Comparison of ENCODE assay signal across 8 cellular contexts in genomic region chr3:30199096-30199734, GRCh38.
DNase-seq lines count a peak whose midpoint lies in the region; ATAC-seq lines count a peak whose summit lies in the region.

No MANE protein-coding gene starts in this region.

- no peaks in the 10 kb centered on the region for H3K4me1 Mint-ChIP-seq in activated CD8-positive, alpha-beta T cell treated with anti-CD3 and anti-CD28 coated beads, Interleukin-2, amount 10 ng/mL, durations not matched to agents 7 days and 5 days (ENCODE audit: low read depth)

- H3K27me3 ChIP-seq in effector memory CD4-positive, alpha-beta T cell (replicated peaks; ENCODE audit: control insufficient read depth, insufficient read depth, low read length, poor library complexity, severe bottlenecking): no peaks in the 10 kb centered on the region
- no peaks in the 10 kb centered on the region for H3K27me3 ChIP-seq in mesenchymal stem cell (ENCODE audit: control insufficient read depth in 1 of 2, insufficient read depth in 1 of 2, low read length in 2 of 2)

- H2AK5ac ChIP-seq in mesenchymal stem cell (ENCODE audit: low read length, severe bottlenecking): no peak overlapping the region

- CTCF ChIA-PET in activated CD8-positive, alpha-beta T cell treated with anti-CD3 and anti-CD28 coated beads, Interleukin-2, amount 10 ng/mL, durations not matched to agents 7 days and 5 days (lab: Charles Lee): interaction anchor here (0.6 to 4.4 kb wide), 68 partner anchors 9 to 1283 kb away, joined by 3 to 76 read pairs (median 4); no protein-coding TSS in a partner anchor

- DNase-seq in DMS53 (lab: John Stamatoyannopoulos, UW) (peak; percentile 57), NCI-H460 (ENCODE audit: extremely low read depth, low read depth) (peak; percentile 47), mesenchymal stem cell (peak; percentile 59)
- DNase-seq in activated CD8-positive, alpha-beta T cell treated with anti-CD3 and anti-CD28 coated beads, Interleukin-2, amount 10 ng/mL, durations not matched to agents 7 days and 5 days: peak; percentile 79
- peak; percentile 7 to 36 (median 9) for DNase-seq in effector memory CD4-positive, alpha-beta T cell
- DNase-seq in stimulated activated CD8-positive, alpha-beta memory T cell treated with anti-CD3 and anti-CD28 coated beads, Interleukin-15, amount 100 ng/mL, for 48 hours (ENCODE audit: low read depth in 2 of 2): peak; percentile 13 to 26

- no peaks in the 10 kb centered on the region for H3K4me1 ChIP-seq in effector memory CD4-positive, alpha-beta T cell (ENCODE audit: control insufficient read depth, insufficient read depth, low read length, poor library complexity, severe bottlenecking)
- no peaks in the 10 kb centered on the region for H3K4me1 ChIP-seq in mesenchymal stem cell (ENCODE audit: control insufficient read depth, insufficient read depth, low read depth, low read length)

- no peak overlapping the region for H2BK5ac ChIP-seq in mesenchymal stem cell (ENCODE audit: low read depth, low read length, poor library complexity, severe bottlenecking)

- H3K27ac ChIP-seq in effector memory CD4-positive, alpha-beta T cell (ENCODE audit: insufficient read depth, low read length, poor library complexity, severe bottlenecking): no peak overlapping the region
- no peak overlapping the region for H3K27ac ChIP-seq in mesenchymal stem cell (ENCODE audit: low read length, poor library complexity, severe bottlenecking)

- POLR2A ChIA-PET in activated CD8-positive, alpha-beta T cell treated with anti-CD3 and anti-CD28 coated beads, Interleukin-2, amount 10 ng/mL, durations not matched to agents 7 days and 5 days (lab: Charles Lee): no interaction called here

- no peak overlapping the region for H3K18ac ChIP-seq in mesenchymal stem cell (ENCODE audit: low read depth in 1 of 2, low read length in 2 of 2)

- H3K4me2 ChIP-seq in mesenchymal stem cell (ENCODE audit: low read length, poor library complexity, severe bottlenecking): no peak overlapping the region

- H3K36me3 Mint-ChIP-seq in activated CD8-positive, alpha-beta T cell treated with anti-CD3 and anti-CD28 coated beads, Interleukin-2, amount 10 ng/mL, durations not matched to agents 7 days and 5 days (ENCODE audit: low read depth): no peaks in the 10 kb centered on the region

- 45% methylated on average over 6 of the region's 6 CpGs for WGBS in mesenchymal stem cell

- no peaks in the 10 kb centered on the region for H3K9me3 ChIP-seq in effector memory CD4-positive, alpha-beta T cell (ENCODE audit: control insufficient read depth, low read length)
- H3K9me3 ChIP-seq in mesenchymal stem cell (ENCODE audit: control insufficient read depth, low read length): no peaks in the 10 kb centered on the region

- no peaks in the 10 kb centered on the region for H3K9me3 Mint-ChIP-seq in activated CD8-positive, alpha-beta T cell treated with anti-CD3 and anti-CD28 coated beads, Interleukin-2, amount 10 ng/mL, durations not matched to agents 7 days and 5 days (ENCODE audit: insufficient read depth)

- H4K8ac ChIP-seq in mesenchymal stem cell (ENCODE audit: low read length): no peak overlapping the region

- H3K4ac ChIP-seq in mesenchymal stem cell (ENCODE audit: low read depth in 1 of 2, low read length in 2 of 2): no peak overlapping the region

- H2BK12ac ChIP-seq in mesenchymal stem cell (ENCODE audit: low read length in 2 of 2): no peak overlapping the region

- H2AFZ ChIP-seq in mesenchymal stem cell (ENCODE audit: low read depth, low read length): no peak overlapping the region

- no peak overlapping the region for H2BK120ac ChIP-seq in mesenchymal stem cell (ENCODE audit: low read depth, low read length)

- H3K9ac ChIP-seq in mesenchymal stem cell (ENCODE audit: low read length): peak overlapping the region; percentile 81

- no peaks in the 10 kb centered on the region for H3K27me3 Mint-ChIP-seq in activated CD8-positive, alpha-beta T cell treated with anti-CD3 and anti-CD28 coated beads, Interleukin-2, amount 10 ng/mL, durations not matched to agents 7 days and 5 days (ENCODE audit: low read depth)

- H3K4me3 ChIP-seq in effector memory CD4-positive, alpha-beta T cell (ENCODE audit: insufficient read depth, low read depth, low read length, poor library complexity, severe bottlenecking): no peak overlapping the region
- no peak overlapping the region for H3K4me3 ChIP-seq in mesenchymal stem cell (ENCODE audit: insufficient read depth in 1 of 2, low read depth in 1 of 2, low read length in 2 of 2)

- H4K91ac ChIP-seq in mesenchymal stem cell (ENCODE audit: low read length): no peak overlapping the region

- H3K36me3 ChIP-seq in effector memory CD4-positive, alpha-beta T cell (ENCODE audit: control insufficient read depth, insufficient read depth, low read length): no peaks in the 10 kb centered on the region
- no peaks in the 10 kb centered on the region for H3K36me3 ChIP-seq in mesenchymal stem cell (ENCODE audit: control insufficient read depth in 1 of 2, insufficient read depth in 2 of 2, low read depth in 1 of 2, low read length in 2 of 2)

- no peak overlapping the region for H3K27ac Mint-ChIP-seq in activated CD8-positive, alpha-beta T cell treated with anti-CD3 and anti-CD28 coated beads, Interleukin-2, amount 10 ng/mL, durations not matched to agents 7 days and 5 days

- H3K4me3 Mint-ChIP-seq in activated CD8-positive, alpha-beta T cell treated with anti-CD3 and anti-CD28 coated beads, Interleukin-2, amount 10 ng/mL, durations not matched to agents 7 days and 5 days: no peak overlapping the region

- no peaks in the 10 kb centered on the region for H3K79me1 ChIP-seq in mesenchymal stem cell (replicated peaks; ENCODE audit: low read length, poor library complexity, severe bottlenecking)

- ATAC-seq in HG02623 (IDR thresholded peaks at IDR 0.05; ENCODE audit: unreplicated experiment) (peak; percentile 89), HG03039 (IDR thresholded peaks at IDR 0.05; ENCODE audit: unreplicated experiment) (no peak)
- ATAC-seq in activated CD8-positive, alpha-beta T cell treated with anti-CD3 and anti-CD28 coated beads, Interleukin-2, amount 10 ng/mL, durations not matched to agents 7 days and 5 days: peak; percentile 49

- no peak overlapping the region for H2BK15ac ChIP-seq in mesenchymal stem cell (ENCODE audit: low read depth, poor library complexity, severe bottlenecking)

- H3K23ac ChIP-seq in mesenchymal stem cell (ENCODE audit: low read length in 2 of 2): no peak overlapping the region

- no peak overlapping the region for H3K14ac ChIP-seq in mesenchymal stem cell (ENCODE audit: low read length in 2 of 2)

Comparison
In these comparisons a context has a peak if more than half of its experiments do, and no peak if none do; other contexts are left out.
1. DNase-seq: peak in every context shown above with its lines; median percentile 79 in activated CD8-positive, alpha-beta T cell treated with anti-CD3 and anti-CD28 coated beads, Interleukin-2, amount 10 ng/mL, durations not matched to agents 7 days and 5 days; 59 in mesenchymal stem cell; 57 in DMS53; 47 in NCI-H460; 20 in stimulated activated CD8-positive, alpha-beta memory T cell treated with anti-CD3 and anti-CD28 coated beads, Interleukin-15, amount 100 ng/mL, for 48 hours; 9 in effector memory CD4-positive, alpha-beta T cell.